In the genomic region with DNA sequence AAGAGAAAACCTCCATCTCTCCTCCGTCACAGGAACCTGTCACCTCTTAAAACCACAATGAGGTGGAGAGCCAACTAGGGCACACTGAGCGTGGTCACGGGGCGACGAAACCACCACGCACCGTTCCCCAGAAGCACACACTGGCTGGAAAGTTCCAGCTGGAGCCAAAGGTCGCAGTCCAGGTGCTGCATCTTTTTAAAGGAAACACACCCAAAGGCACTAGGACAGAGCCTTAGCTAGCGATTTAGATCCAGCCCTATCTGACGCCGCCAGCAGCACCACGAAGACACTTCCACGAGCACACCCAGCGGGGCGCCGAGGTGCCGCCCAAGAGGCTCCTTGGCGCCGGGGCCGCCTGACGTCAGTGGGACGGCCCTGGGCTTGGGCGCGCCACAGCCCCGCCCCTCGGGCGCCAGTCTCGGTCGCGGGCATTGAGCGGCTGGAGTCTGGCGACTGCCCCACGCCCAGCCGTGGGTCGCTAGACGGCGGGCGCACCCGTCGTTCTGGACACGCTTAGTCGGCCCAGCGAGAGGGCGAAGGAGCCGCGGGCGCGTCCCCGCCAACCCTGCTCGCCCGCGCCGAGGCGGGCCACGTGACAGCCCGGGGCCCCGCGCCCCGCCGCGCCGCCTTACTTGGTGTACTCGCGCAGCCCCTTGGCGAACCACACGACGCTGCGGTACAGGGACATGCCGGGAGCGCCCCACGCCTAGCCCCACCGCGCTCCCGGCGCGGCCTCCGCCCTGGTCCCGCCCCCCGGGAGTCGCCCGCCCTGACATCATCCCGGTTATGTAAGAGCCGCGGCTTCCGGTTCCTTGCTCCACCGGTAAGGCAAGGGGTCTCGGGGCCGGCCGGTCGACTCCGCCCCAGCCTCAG, we compare ENCODE assay signal across 8 cellular contexts. TPM values are rescaled to one million over a fixed set of nuclear protein-coding genes. Genes with fewer than 3 reads are reported as not detected.
DNase-seq lines count a peak whose midpoint lies in the region; TF ChIP-seq lines count a peak whose summit lies in the region.

A gene with protein sequence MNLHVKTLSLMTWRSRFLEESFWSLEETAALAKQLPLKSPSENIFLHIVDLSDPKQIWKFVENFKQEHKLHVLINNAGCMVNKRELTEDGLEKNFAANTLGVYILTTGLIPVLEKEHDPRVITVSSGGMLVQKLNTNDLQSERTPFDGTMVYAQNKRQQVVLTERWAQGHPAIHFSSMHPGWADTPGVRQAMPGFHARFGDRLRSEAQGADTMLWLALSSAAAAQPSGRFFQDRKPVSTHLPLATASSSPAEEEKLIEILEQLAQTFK (minus strand): TSS at position 742 of the 873 bp plus-strand sequence. CDS start 4,504 bp downstream, outside the sequence.

- H3K9ac ChIP-seq in mucosa of stomach (ENCODE audit: low read length), result peak within 1 kb of the TSS; percentile 98

- peak; percentile 97 for TF ChIP-seq POLR2A in erythroblast (IDR thresholded peaks at IDR 0.05; ENCODE audit: low read length)

- no peaks in the 10 kb centered on the region for H3K36me3 ChIP-seq in mucosa of stomach (ENCODE audit: control insufficient read depth, insufficient read depth, low read length)

- H3K27me3 ChIP-seq in mucosa of stomach (ENCODE audit: control insufficient read depth, insufficient read depth, low read length), result no peaks in the 10 kb centered on the region

- no peaks in the 10 kb centered on the region for H3K9me3 ChIP-seq in mucosa of stomach (ENCODE audit: control insufficient read depth, low read length)

- H3K4me3 ChIP-seq in mucosa of stomach (ENCODE audit: low read length), result peak within 1 kb of the TSS; percentile 77

- peak; percentile 88 for DNase-seq in DMS 273 (lab: John Stamatoyannopoulos, UW; ENCODE audit: unreplicated experiment)
- peak; percentile 93 for DNase-seq in GM20000 (ENCODE audit: low spot score)
- DNase-seq in HT-29 (ENCODE audit: low spot score), result peak; percentile 94
- peak; percentile 93 for DNase-seq in OCI-M1 (lab: John Stamatoyannopoulos, UW)
- peak; percentile 90 for DNase-seq in activated T-cell treated with anti-CD3 and anti-CD28 coated beads, Interleukin-2, amount 50 U/mL, for 1 hour
- DNase-seq in erythroblast (lab: John Stamatoyannopoulos, UW), result peak; percentile 96 to 97
- peak; percentile 72 to 75 for DNase-seq in stimulated activated CD8-positive, alpha-beta memory T cell treated with anti-CD3 and anti-CD28 coated beads, Interleukin-7, amount 100 ng/mL, for 1 hour (ENCODE audit: low read depth in 2 of 2)

- no peak for TF ChIP-seq CTCF in GM20000 (IDR thresholded peaks at IDR 0.05; ENCODE audit: extremely low read depth, missing control alignments)

- H3K4me1 ChIP-seq in mucosa of stomach (ENCODE audit: control insufficient read depth, insufficient read depth, low read length), result peaks cover 34% of the 10 kb centered on the region

RNA-seq across cellular contexts. Expression of the gene that starts here (rescaled TPM):
- total RNA-seq in HT-29 (2014; rRNA removed; shearing (Covaris generic)), result 8.0 and 9.8 TPM in 2 replicates

Comparison
In these comparisons a context has a peak if more than half of its experiments do, and no peak if none do; other contexts are left out.
1. Peak in every context shown above with its lines: DNase-seq and H3K4me3 ChIP-seq.